9 cellular contexts compared by ENCODE assay signal in the genomic region with DNA sequence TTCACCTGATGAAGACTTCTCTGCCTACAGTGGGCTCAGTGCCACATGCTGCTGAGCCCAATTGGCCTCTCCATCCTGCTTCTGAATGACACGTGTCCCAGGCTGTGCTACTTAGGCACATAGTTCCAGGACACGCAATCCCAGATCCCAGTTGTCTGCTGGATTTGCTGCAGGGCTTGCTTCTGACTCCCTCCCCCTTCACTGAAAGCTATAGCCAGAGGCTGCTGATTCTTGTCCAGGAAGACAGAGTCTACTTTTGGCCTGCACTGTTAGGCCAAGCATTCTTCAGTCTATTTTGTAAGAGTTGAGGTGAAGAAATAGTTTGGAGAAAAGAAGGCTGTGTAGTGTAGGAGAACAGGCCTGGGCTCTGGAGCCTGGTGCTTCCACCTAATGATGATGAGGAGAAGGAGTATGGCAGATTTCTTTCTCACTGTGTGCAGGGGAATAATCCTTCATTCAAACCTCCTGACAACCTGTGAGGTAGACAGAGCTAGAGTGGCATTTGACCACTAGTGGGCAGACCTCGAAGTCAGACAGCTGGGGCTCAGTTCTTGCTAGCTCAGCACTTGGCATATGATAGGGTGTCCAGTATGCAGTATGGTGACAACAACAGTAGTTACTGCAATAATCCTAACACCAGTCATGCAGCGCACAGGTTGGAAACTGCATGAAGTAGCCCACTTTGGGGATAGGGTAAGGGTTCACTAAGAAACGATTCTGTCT. TPM values are rescaled to one million over a fixed set of nuclear protein-coding genes. Genes with fewer than 3 reads are reported as not detected.
DNase-seq lines count a peak whose midpoint lies in the region; ATAC-seq and TF ChIP-seq lines count a peak whose summit lies in the region.
"Had no signal": no experiment of that assay in that cellular context is flagged by ENCODE, and none has a peak within 500 bp of the region (broad histone marks: within the 10 kb centered on the region; RNA-seq: fewer than 3 reads in every experiment).

No MANE protein-coding gene starts in this region.

- H3K4me3 Mint-ChIP-seq in progenitor cell of endocrine pancreas (ENCODE audit: low read depth), result no peak overlapping the region

- intact Hi-C loops in OCI-LY7 (cut with micrococcal nuclease; ENCODE audit: unreplicated experiment) (no loop called here), esophagus squamous epithelium (cut with DNase I) (loop anchor here (10.0 kb wide), 1 partner anchor 93 kb away; no protein-coding TSS in a partner anchor)

- no peak for TF ChIP-seq POLR2A in esophagus squamous epithelium (IDR thresholded peaks at IDR 0.05)

- H3K9me3 Mint-ChIP-seq in progenitor cell of endocrine pancreas (ENCODE audit: low read depth), result no peaks in the 10 kb centered on the region

- H3K4me2 ChIP-seq in OCI-LY7 (ENCODE audit: low read length), result no peak overlapping the region

- H3K9me3 ChIP-seq in OCI-LY7 (ENCODE audit: low read length) (no peaks in the 10 kb centered on the region), esophagus squamous epithelium (no peaks in the 10 kb centered on the region)

- ATAC-seq in GM18858 (IDR thresholded peaks at IDR 0.05; ENCODE audit: unreplicated experiment), result no peak

- no peaks in the 10 kb centered on the region for H3K79me2 ChIP-seq in OCI-LY7 (ENCODE audit: insufficient read depth, low read depth, low read length)

- H4K20me1 ChIP-seq in OCI-LY7 (ENCODE audit: insufficient read depth, low read length), result no peaks in the 10 kb centered on the region

- H3K4me3 ChIP-seq in GM06990 (replicated peaks; ENCODE audit: low read depth, low read length) (no peak overlapping the region), OCI-LY7 (ENCODE audit: low read depth, low read length, poor library complexity, severe bottlenecking) (no peak overlapping the region), esophagus squamous epithelium (no peak overlapping the region)

- H3K27me3 ChIP-seq in GM06990 (replicated peaks; ENCODE audit: control insufficient read depth, insufficient read depth, low read length), result no peaks in the 10 kb centered on the region
- H3K27me3 ChIP-seq in esophagus squamous epithelium, result no peaks in the 10 kb centered on the region

- H2AFZ ChIP-seq in OCI-LY7 (ENCODE audit: low read length), result no peak overlapping the region

- no peaks in the 10 kb centered on the region for H3K36me3 Mint-ChIP-seq in progenitor cell of endocrine pancreas (ENCODE audit: insufficient read depth)

- BruUV-seq in OCI-LY7 (replicated peaks; lab: Mats Ljungman, UMichigan), result no TSS peak

- H3K4me1 Mint-ChIP-seq in progenitor cell of endocrine pancreas (ENCODE audit: low read depth), result no peaks in the 10 kb centered on the region

- H3K27me3 Mint-ChIP-seq in progenitor cell of endocrine pancreas, result no peaks in the 10 kb centered on the region

- CTCF ChIA-PET in OCI-LY7 (lab: Charles Lee; ENCODE audit: unreplicated experiment), result no interaction called here

- POLR2A ChIA-PET in OCI-LY7 (lab: Charles Lee), result interaction anchor here (0.6 to 1.0 kb wide), 2 partner anchors 11 to 80 kb away, joined by 3 read pairs; no protein-coding TSS in a partner anchor

- no peak overlapping the region for H3K27ac ChIP-seq in OCI-LY7 (ENCODE audit: low read depth, low read length, poor library complexity, severe bottlenecking)
- peak overlapping the region; percentile 20 to 60 (median 44) for H3K27ac ChIP-seq in esophagus squamous epithelium
- H3K27ac ChIP-seq: epithelial cell of prostate had no signal

- DNase-seq in A172 (ENCODE audit: low spot score) (peak; percentile 35), GM06990 (ENCODE audit: extremely low read depth, insufficient read length) (no peak), OCI-LY7 (ENCODE audit: low spot score) (peak; percentile 30), esophagus squamous epithelium (lab: John Stamatoyannopoulos, UW) (no peak), progenitor cell of endocrine pancreas (ENCODE audit: low spot score, unreplicated experiment) (no peak), NCI-H1694 treated with DMSO at 0.1 percent for 48 hours (lab: John Stamatoyannopoulos, UW) (no peak), NCI-H446 treated with DMSO at 0.1 percent for 48 hours (lab: John Stamatoyannopoulos, UW) (no peak)

- H3K36me3 ChIP-seq in GM06990 (ENCODE audit: control insufficient read depth, insufficient read depth, low read length) (no peaks in the 10 kb centered on the region), OCI-LY7 (ENCODE audit: insufficient read depth, low read length) (no peaks in the 10 kb centered on the region), esophagus squamous epithelium (no peaks in the 10 kb centered on the region)

- H3K9me2 ChIP-seq in OCI-LY7 (ENCODE audit: insufficient read depth, low read length), result no peaks in the 10 kb centered on the region

- peak; percentile 78 for TF ChIP-seq CTCF in GM06990 (IDR thresholded peaks at IDR 0.05; ENCODE audit: insufficient read depth, low read length, poor library complexity, severe bottlenecking)
- TF ChIP-seq CTCF in OCI-LY7 (conservative IDR thresholded peaks at IDR 0.05; ENCODE audit: low read length), result peak; percentile 75
- peak in 5 of 6 experiments; percentile 21 to 52 (median 37) for TF ChIP-seq CTCF in esophagus squamous epithelium (IDR thresholded peaks at IDR 0.05)
- TF ChIP-seq CTCF in progenitor cell of endocrine pancreas (IDR thresholded peaks at IDR 0.05; ENCODE audit: unreplicated experiment), result peak; percentile 58

- no peaks in the 10 kb centered on the region for H3K4me1 ChIP-seq in OCI-LY7 (ENCODE audit: insufficient read depth, low read length, poor library complexity, severe bottlenecking)
- H3K4me1 ChIP-seq in esophagus squamous epithelium, result peaks cover 4 to 51% (median 33%) of the 10 kb centered on the region in 3 donors

- WGBS in esophagus squamous epithelium, 2 donors, result 80 to 98% methylated on average over 2 to 5 of the region's 5 CpGs

- no peak overlapping the region for H3K27ac Mint-ChIP-seq in progenitor cell of endocrine pancreas

RNA-seq across cellular contexts. Expression of a gene that starts 19.5 kb away (rescaled TPM):
- total RNA-seq in A172 (2014; rRNA removed; shearing (Covaris generic)), result not detected in 2 replicates
- not detected in 2 replicates for total RNA-seq in OCI-LY7 (2014; rRNA removed; shearing (Covaris generic))
- total RNA-seq in OCI-LY7 (2022), result not detected in 2 replicates
- total RNA-seq in esophagus squamous epithelium, result 1 to 10 TPM in 2 of 4 donors, under 1 TPM in 2; 0.34 to 7.4 (median 1.8) TPM
- total RNA-seq in progenitor cell of endocrine pancreas, result not detected in 2 replicates

RNA-seq across cellular contexts. Expression of a gene that starts 34.0 kb away (rescaled TPM):
- 0.26 TPM in 1 of 2 replicates, not detected in the other for total RNA-seq in A172 (2014; rRNA removed; shearing (Covaris generic))
- total RNA-seq in OCI-LY7 (2014; rRNA removed; shearing (Covaris generic)), result not detected in 2 replicates
- not detected in 2 replicates for total RNA-seq in OCI-LY7 (2022)
- total RNA-seq in esophagus squamous epithelium, result 10 to 100 TPM in 1 of 4 donors, 1 to 10 TPM in 2, under 1 TPM in 1; 0.57 to 13.1 (median 3.5) TPM
- 0.31 and 0.77 TPM in 2 replicates for total RNA-seq in progenitor cell of endocrine pancreas

Comparison
In these comparisons a context has a peak if more than half of its experiments do, and no peak if none do; other contexts are left out.
1. DNase-seq: peak in A172 (single experiment) and OCI-LY7 (single experiment); none in GM06990 (single experiment), esophagus squamous epithelium (single experiment), progenitor cell of endocrine pancreas (single experiment), NCI-H1694 treated with DMSO at 0.1 percent for 48 hours (single experiment) and NCI-H446 treated with DMSO at 0.1 percent for 48 hours (single experiment).
2. Peak in every context shown above with its lines, with median percentiles within 50 percentile points of each other: CTCF ChIP-seq.